8 cellular contexts compared by ENCODE assay signal in genomic region chr20:62860924-62861691, GRCh38. TPM values are rescaled to one million over a fixed set of nuclear protein-coding genes. Genes with fewer than 3 reads are reported as not detected.
A peak's percentile ranks its signal among the peaks of the same experiment; 100 is the strongest.
DNase-seq lines count a peak whose midpoint lies in the region; ATAC-seq lines count a peak whose summit lies in the region.

No MANE protein-coding gene starts in this region.

- ATAC-seq in HG03135 (IDR thresholded peaks at IDR 0.05; ENCODE audit: unreplicated experiment), result peak; percentile 33

- peak; percentile 33 for DNase-seq in stimulated activated CD4-positive, alpha-beta T cell treated with anti-CD3 and anti-CD28 coated beads, Interleukin-12 subunit alpha, Interleukin-12 subunit beta, amount 100 ng/mL, for 4 hours
- DNase-seq in stimulated activated CD4-positive, alpha-beta T cell treated with anti-CD3 and anti-CD28 coated beads, Interleukin-1b, Interleukin-23, amount 100 ng/mL, for 48 hours, result no peak
- DNase-seq in T-helper 9 cell, result peak; percentile 37
- peak; percentile 42 for DNase-seq in dermis blood vessel endothelial cell
- peak; percentile 28 for DNase-seq in myocyte (ENCODE audit: low read depth)
- DNase-seq in SIG-M5 (lab: John Stamatoyannopoulos, UW), result no peak
- DNase-seq in GF-D8 (lab: John Stamatoyannopoulos, UW), result no peak

RNA-seq across cellular contexts. Expression of gene TCFL5, which starts 0.5 kb away (rescaled TPM):
- total RNA-seq in dermis blood vessel endothelial cell (14.1 and 14.8 TPM in 2 replicates), myocyte (9.3 and 12.5 TPM in 2 replicates)
- 9.2 TPM for polyA plus RNA-seq in myocyte (2012)

RNA-seq across cellular contexts. Expression of gene COL9A3, which starts 44.3 kb away (rescaled TPM):
- total RNA-seq in dermis blood vessel endothelial cell (1.3 and 1.9 TPM in 2 replicates), myocyte (0.05 TPM in 1 of 2 replicates, not detected in the other)
- polyA plus RNA-seq in myocyte (2012), result 0.09 TPM

RNA-seq across cellular contexts. Expression of gene OGFR, which starts 56.5 kb away (rescaled TPM):
- total RNA-seq in dermis blood vessel endothelial cell, result 48.8 and 58.4 TPM in 2 replicates
- 29.1 and 35.7 TPM in 2 replicates for total RNA-seq in myocyte
- 28.1 TPM for polyA plus RNA-seq in myocyte (2012)

Comparison
In these comparisons a context has a peak if more than half of its experiments do, and no peak if none do; other contexts are left out.
1. DNase-seq: peak in stimulated activated CD4-positive, alpha-beta T cell treated with anti-CD3 and anti-CD28 coated beads, Interleukin-12 subunit alpha, Interleukin-12 subunit beta, amount 100 ng/mL, for 4 hours (single experiment), T-helper 9 cell (single experiment), dermis blood vessel endothelial cell (single experiment) and myocyte (single experiment); none in stimulated activated CD4-positive, alpha-beta T cell treated with anti-CD3 and anti-CD28 coated beads, Interleukin-1b, Interleukin-23, amount 100 ng/mL, for 48 hours (single experiment), SIG-M5 (single experiment) and GF-D8 (single experiment).